In the genomic region with DNA sequence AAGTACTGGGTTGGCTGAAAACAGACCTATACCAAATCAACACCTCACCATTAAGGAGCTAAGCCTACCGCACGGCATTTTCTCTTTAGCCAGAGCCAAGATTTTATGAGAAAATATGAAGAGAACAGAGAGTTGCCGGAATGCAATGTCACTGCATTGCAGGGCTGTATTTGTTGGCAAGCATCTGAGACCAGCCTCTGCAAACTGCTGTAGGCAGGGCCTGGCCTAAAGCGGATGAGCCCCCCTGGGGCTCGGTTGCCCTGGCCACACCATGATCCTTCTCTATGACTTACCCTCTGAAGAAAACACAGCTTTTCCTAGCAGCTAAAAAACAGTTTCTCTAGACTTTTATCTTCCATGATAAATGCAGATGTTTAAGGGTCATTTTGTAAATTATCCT, we compare ENCODE assay signal across 17 cellular contexts.
A peak's percentile ranks its signal among the peaks of the same experiment; 100 is the strongest.
DNase-seq lines count a peak whose midpoint lies in the region; ATAC-seq, FAIRE-seq and TF ChIP-seq lines count a peak whose summit lies in the region.
"Had no signal": no experiment of that assay in that cellular context is flagged by ENCODE, and none has a peak within 500 bp of the region (broad histone marks: within the 10 kb centered on the region; RNA-seq: fewer than 3 reads in every experiment).

No MANE protein-coding gene starts in this region.

- no peak for DNase-seq in SJSA1 (ENCODE audit: low read depth in 1 of 2, low spot score in 2 of 2)
- DNase-seq in coronary artery (ENCODE audit: low spot score): no peak
- no peak for DNase-seq in small intestine
- no peak for DNase-seq in SIG-M5 treated with dmso at 0.1 percent for 504 hours (lab: John Stamatoyannopoulos, UW; ENCODE audit: unreplicated experiment)
- no peak for DNase-seq in GM20000 (ENCODE audit: low spot score)
- DNase-seq: activated CD4-positive, alpha-beta T cell treated with anti-CD3 and anti-CD28 coated beads for 36 hours; DMS 273 treated with DMSO at 0.1 percent for 48 hours; NCI-H1694; SJCRH30; thyroid gland had no signal

- H3K36me3 ChIP-seq in SJSA1: no peaks in the 10 kb centered on the region
- no peaks in the 10 kb centered on the region for H3K36me3 ChIP-seq in mesodermal cell (ENCODE audit: control insufficient read depth, insufficient read depth, low read length)
- H3K36me3 ChIP-seq in stomach smooth muscle (ENCODE audit: control insufficient read depth in 2 of 2, insufficient read depth in 2 of 2, low read length in 2 of 2): no peaks in the 10 kb centered on the region
- H3K36me3 ChIP-seq in small intestine (ENCODE audit: control insufficient read depth in 2 of 2, insufficient read depth in 2 of 2, low read length in 2 of 2): no peaks in the 10 kb centered on the region
- H3K36me3 ChIP-seq: BLaER1, SJCRH30, thyroid gland had no signal

- WGBS in mesodermal cell (ENCODE audit: insufficient coverage in 2 of 2), 2 experiments: 90 to 92% methylated on average over 2 to 3 of the region's 5 CpGs
- 86 to 97% (median 88%) methylated on average over 5 of the region's 5 CpGs for WGBS in small intestine, 3 donors

- H3K27me3 ChIP-seq in SJSA1 (replicated peaks) (no peaks in the 10 kb centered on the region), stomach smooth muscle (ENCODE audit: control insufficient read depth in 1 of 2, insufficient read depth in 2 of 2, low read length in 2 of 2) (no peaks in the 10 kb centered on the region), small intestine (ENCODE audit: control insufficient read depth in 2 of 2, insufficient read depth in 2 of 2, low read length in 2 of 2) (no peaks in the 10 kb centered on the region)
- H3K27me3 ChIP-seq: BLaER1, SJCRH30, thyroid gland had no signal

- H3K4me1 ChIP-seq in SJSA1 (replicated peaks) (peaks cover 25% of the 10 kb centered on the region), mesodermal cell (ENCODE audit: control insufficient read depth, insufficient read depth, low read length, poor library complexity, severe bottlenecking) (peaks cover 17% of the 10 kb centered on the region), stomach smooth muscle (ENCODE audit: control insufficient read depth, insufficient read depth, low read length) (no peaks in the 10 kb centered on the region), small intestine (ENCODE audit: control insufficient read depth in 2 of 2, insufficient read depth in 1 of 2, low read depth in 1 of 2, low read length in 1 of 2) (no peaks in the 10 kb centered on the region)
- H3K4me1 ChIP-seq: BLaER1, SJCRH30 had no signal

- H3K9me3 ChIP-seq in SJSA1 (replicated peaks) (no peaks in the 10 kb centered on the region), mesodermal cell (ENCODE audit: control insufficient read depth, low read length) (no peaks in the 10 kb centered on the region), stomach smooth muscle (ENCODE audit: control insufficient read depth in 2 of 2, low read length in 2 of 2) (no peaks in the 10 kb centered on the region), small intestine (ENCODE audit: control insufficient read depth, low read depth) (no peaks in the 10 kb centered on the region)
- H3K9me3 ChIP-seq: BLaER1, SJCRH30, thyroid gland had no signal

- no peak overlapping the region for H3K9ac ChIP-seq in stomach smooth muscle (ENCODE audit: low read length in 2 of 2)
- H3K9ac ChIP-seq: BLaER1 had no signal

- ATAC-seq in GM21619 (IDR thresholded peaks at IDR 0.05; ENCODE audit: unreplicated experiment): no peak
- ATAC-seq: activated CD4-positive, alpha-beta T cell treated with anti-CD3 and anti-CD28 coated beads for 36 hours; left lobe of liver had no signal

- H3K27ac ChIP-seq in SJSA1: peak overlapping the region; percentile 29
- H3K27ac ChIP-seq in coronary artery: peak overlapping the region; percentile 35 to 67
- peak overlapping the region; percentile 63 for H3K27ac ChIP-seq in mesodermal cell (ENCODE audit: low read depth, low read length, severe bottlenecking)
- H3K27ac ChIP-seq in stomach smooth muscle (ENCODE audit: low read length): peak overlapping the region; percentile 8
- H3K27ac ChIP-seq in small intestine (ENCODE audit: low read depth in 1 of 2, low read length in 1 of 2): no peak overlapping the region
- H3K27ac ChIP-seq: BLaER1, epithelial cell of prostate, SJCRH30, thyroid gland had no signal

- TF ChIP-seq CTCF in coronary artery (IDR thresholded peaks at IDR 0.05) (no peak), GM20000 (IDR thresholded peaks at IDR 0.05; ENCODE audit: extremely low read depth, missing control alignments) (no peak)

- no peak for FAIRE-seq in small intestine (lab: Jason Lieb, UNC)
- FAIRE-seq: colon had no signal

- H3K4me3 ChIP-seq in SJSA1 (no peak overlapping the region), coronary artery (peak overlapping the region; percentile 44), mesodermal cell (ENCODE audit: extremely low read depth, insufficient read depth, low read length, poor library complexity, severe bottlenecking) (no peak overlapping the region), stomach smooth muscle (ENCODE audit: low read length in 2 of 2) (no peak overlapping the region), small intestine (ENCODE audit: low read depth in 1 of 2, low read length in 2 of 2) (no peak overlapping the region)
- H3K4me3 ChIP-seq: BLaER1, SJCRH30, thyroid gland had no signal

Comparison
In these comparisons a context has a peak if more than half of its experiments do, and no peak if none do; other contexts are left out.
1. H3K27ac ChIP-seq: peak in SJSA1 (single experiment), coronary artery (2 of 2), mesodermal cell (single experiment) and stomach smooth muscle (single experiment); none in small intestine (0 of 2).